26 cellular contexts compared by ENCODE assay signal in the genomic region with DNA sequence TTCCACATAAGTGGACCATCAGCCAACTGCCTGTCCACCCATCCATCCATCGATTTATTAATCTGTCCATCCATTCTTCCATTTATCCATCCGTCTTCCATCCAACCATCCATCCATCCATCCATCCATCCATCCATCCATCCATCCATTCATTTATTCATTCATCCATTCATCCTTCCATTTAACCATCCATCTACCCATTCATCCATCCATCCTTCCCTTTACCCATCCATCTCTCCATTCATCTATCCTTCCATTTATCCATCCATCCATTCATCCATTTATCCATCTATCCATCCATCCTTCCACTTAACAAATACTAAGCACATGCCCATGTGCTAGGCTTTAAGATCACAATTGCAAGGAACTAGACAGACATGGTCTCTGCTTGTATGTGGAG.
"Had no signal": no experiment of that assay in that cellular context is flagged by ENCODE, and none has a peak within 500 bp of the region (broad histone marks: within the 10 kb centered on the region; RNA-seq: fewer than 3 reads in every experiment).

No MANE protein-coding gene starts in this region.

- DNase-seq: colonic mucosa; cortex of kidney; effector CD8-positive, alpha-beta T cell; effector memory CD8-positive, alpha-beta T cell; endodermal cell; erythroblast; esophagus squamous epithelium; foreskin fibroblast; foreskin melanocyte; gastrocnemius medialis; glutamatergic neuron; head of caudate nucleus; heart right ventricle; hippocampal formation; left cardiac atrium; left lung; left ventricle myocardium superior; lower lobe of right lung; mesenchymal stem cell; mucosa of descending colon; naive B cell had no signal

- H3K9me3 ChIP-seq: colonic mucosa, esophagus squamous epithelium, gastrocnemius medialis, heart right ventricle, left lung, lower lobe of right lung, mucosa of descending colon had no signal

- H3K27ac ChIP-seq: colonic mucosa, epithelial cell of prostate, esophagus squamous epithelium, gastrocnemius medialis, heart right ventricle, left lung, lower lobe of right lung had no signal

- H3K27me3 ChIP-seq: colonic mucosa had no signal

- H3K4me1 ChIP-seq: colonic mucosa, gastrocnemius medialis, lower lobe of right lung had no signal

- ATAC-seq: effector memory CD8-positive, alpha-beta T cell; esophagus mucosa; gastrocnemius medialis; heart right ventricle; left cardiac atrium; left lung; left ventricle myocardium superior; lower lobe of right lung; mucosa of descending colon had no signal

- H3K36me3 ChIP-seq: colonic mucosa, esophagus squamous epithelium, gastrocnemius medialis, heart right ventricle, left lung, lower lobe of right lung had no signal

- FAIRE-seq: endometrium, islet of Langerhans, keratinocyte had no signal

- H3K4me3 ChIP-seq: colonic mucosa, esophagus squamous epithelium, gastrocnemius medialis, heart right ventricle, left lung, lower lobe of right lung, mucosa of descending colon had no signal
